7 cellular contexts compared by ENCODE assay signal in the genomic region with DNA sequence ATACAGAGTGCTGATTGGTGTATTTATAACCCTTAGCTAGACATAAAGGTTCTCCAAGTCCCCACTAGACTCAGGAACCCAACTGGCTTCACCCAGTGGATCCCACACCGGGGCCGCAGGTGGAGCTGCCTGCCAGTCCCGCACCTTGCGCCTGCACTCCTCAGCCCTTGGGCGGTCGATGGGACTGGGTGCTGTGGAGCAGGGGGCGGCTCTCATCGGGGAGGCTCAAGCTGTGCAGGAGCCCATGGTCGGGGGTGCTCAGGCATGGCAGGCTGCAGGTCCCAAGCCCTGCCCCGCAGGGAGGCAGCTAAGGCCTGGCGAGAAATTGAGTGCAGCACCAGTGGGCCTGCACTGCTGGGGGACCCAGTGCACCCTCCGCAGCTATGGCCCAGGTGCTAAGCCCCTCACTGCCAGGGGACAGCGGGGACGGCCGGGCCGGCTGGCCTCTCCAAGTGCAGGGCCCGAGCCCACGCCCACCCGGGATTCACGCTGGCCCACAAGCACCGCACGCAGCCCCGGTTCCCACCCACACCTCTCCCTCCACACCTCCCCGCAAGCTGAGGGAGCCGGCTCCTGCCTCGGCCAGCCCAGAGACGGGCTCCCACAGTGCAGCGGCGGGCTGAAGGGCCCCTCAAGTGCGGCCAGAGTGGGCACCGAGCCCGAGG. TPM values are rescaled to one million over a fixed set of nuclear protein-coding genes. Genes with fewer than 3 reads are reported as not detected.
"Had no signal": no experiment of that assay in that cellular context is flagged by ENCODE, and none has a peak within 500 bp of the region (broad histone marks: within the 10 kb centered on the region; RNA-seq: fewer than 3 reads in every experiment).

No MANE protein-coding gene starts in this region.

RNA-seq across cellular contexts. Expression of a gene that starts 23.6 kb away (rescaled TPM):
- total RNA-seq: GM23248, GM23338, H1, H4, H7, H9, HFFc6 had no signal

RNA-seq across cellular contexts. Expression of a gene that starts 44.4 kb away (rescaled TPM):
- total RNA-seq: GM23248, GM23338, H1, H4, H7, H9, HFFc6 had no signal
